In genomic region chr17:50425682-50426471, GRCh38 we compare ENCODE assay signal across 8 cellular contexts. TPM values are rescaled to one million over a fixed set of nuclear protein-coding genes. Genes with fewer than 3 reads are reported as not detected.
DNase-seq lines count a peak whose midpoint lies in the region; ATAC-seq and TF ChIP-seq lines count a peak whose summit lies in the region.

TSS of gene ACSF2 (plus strand) at chr17:50426218. CDS start at chr17:50426262, 44 bp downstream.

- no peaks in the 10 kb centered on the region for H3K36me3 ChIP-seq in vagina

- no peaks in the 10 kb centered on the region for H3K9me3 ChIP-seq in vagina

- peaks cover 75% of the 10 kb centered on the region for H3K4me1 ChIP-seq in vagina

- intact Hi-C loops in T-helper 1 cell treated with Interleukin-12 subunit alpha and Interleukin-12 subunit beta and Interleukin-4 antibody, amounts not matched to agents 30 ng/mL and 1 ng/mL, for 36 hours (cut with micrococcal nuclease): loop anchor here (1.0 to 5.0 kb wide), 4 partner anchors 53 to 281 kb away; partner anchors contain the start of genes ANKRD40, EME1, MRPL27 and XYLT2
- intact Hi-C loops in left ventricle myocardium superior (cut with micrococcal nuclease) (no loop called here), vagina (cut with DNase I) (no loop called here)

- H3K27ac Mint-ChIP-seq in activated naive CD8-positive, alpha-beta T cell treated with anti-CD3 and anti-CD28 coated beads, Interleukin-2, amount 50 U/mL, for 24 hours: peak within 1 kb of the TSS; percentile 73

- no peak for TF ChIP-seq CTCF in HL-60 (IDR thresholded peaks at IDR 0.05; ENCODE audit: insufficient read depth, low read length)
- TF ChIP-seq CTCF in retinal pigment epithelial cell (conservative IDR thresholded peaks at IDR 0.05; ENCODE audit: low read depth, low read length): no peak
- no peak for TF ChIP-seq CTCF in vagina (IDR thresholded peaks at IDR 0.05)

- peak in 1 of 2 donors; percentile 61 for TF ChIP-seq POLR2A in vagina (IDR thresholded peaks at IDR 0.05)

- H3K27me3 Mint-ChIP-seq in activated naive CD8-positive, alpha-beta T cell treated with anti-CD3 and anti-CD28 coated beads, Interleukin-2, amount 50 U/mL, for 24 hours: no peaks in the 10 kb centered on the region

- DNase-seq in NCI-H748 (lab: John Stamatoyannopoulos, UW; ENCODE audit: unreplicated experiment) (peak; percentile 41), NCI-H748 treated with DMSO at 0.1 percent for 48 hours (lab: John Stamatoyannopoulos, UW) (no peak), HL-60 (ENCODE audit: low read depth in 1 of 2, low spot score in 1 of 2) (peak; percentile 47 to 66), left ventricle myocardium superior (peak; percentile 83), retinal pigment epithelial cell (ENCODE audit: low read depth) (no peak), vagina (ENCODE audit: extremely low spot score in 2 of 2) (no peak)
- DNase-seq in activated naive CD8-positive, alpha-beta T cell treated with anti-CD3 and anti-CD28 coated beads, Interleukin-2, amount 50 U/mL, for 24 hours: peak; percentile 72

- H3K4me3 Mint-ChIP-seq in activated naive CD8-positive, alpha-beta T cell treated with anti-CD3 and anti-CD28 coated beads, Interleukin-2, amount 50 U/mL, for 24 hours: peak within 1 kb of the TSS; percentile 77

- H3K27ac ChIP-seq in HL-60 (replicated peaks) (no peak within 1 kb of the TSS), vagina (peak within 1 kb of the TSS; percentile 89)

- peak; percentile 82 for ATAC-seq in activated naive CD8-positive, alpha-beta T cell treated with anti-CD3 and anti-CD28 coated beads, Interleukin-2, amount 50 U/mL, for 24 hours
- peak; percentile 93 for ATAC-seq in left ventricle myocardium superior

- peaks cover 2% of the 10 kb centered on the region for H3K27me3 ChIP-seq in HL-60 (ENCODE audit: insufficient read depth, poor library complexity, severe bottlenecking)
- no peaks in the 10 kb centered on the region for H3K27me3 ChIP-seq in vagina

- H3K9me3 Mint-ChIP-seq in activated naive CD8-positive, alpha-beta T cell treated with anti-CD3 and anti-CD28 coated beads, Interleukin-2, amount 50 U/mL, for 24 hours: no peaks in the 10 kb centered on the region

- no peaks in the 10 kb centered on the region for H3K36me3 Mint-ChIP-seq in activated naive CD8-positive, alpha-beta T cell treated with anti-CD3 and anti-CD28 coated beads, Interleukin-2, amount 50 U/mL, for 24 hours (ENCODE audit: low read depth)

- peaks cover 28% of the 10 kb centered on the region for H3K4me1 Mint-ChIP-seq in activated naive CD8-positive, alpha-beta T cell treated with anti-CD3 and anti-CD28 coated beads, Interleukin-2, amount 50 U/mL, for 24 hours

- H3K4me3 ChIP-seq in HL-60 (replicated peaks; ENCODE audit: insufficient read depth, low read length): peak within 1 kb of the TSS; percentile 59
- H3K4me3 ChIP-seq in retinal pigment epithelial cell (ENCODE audit: low read length): peak within 1 kb of the TSS; percentile 66
- peak within 1 kb of the TSS; percentile 72 for H3K4me3 ChIP-seq in vagina

RNA-seq across cellular contexts. Expression of gene ACSF2, which starts in this region (rescaled TPM):
- 18.6 and 24.6 TPM in 2 replicates for total RNA-seq in T-helper 1 cell treated with Interleukin-12 subunit alpha and Interleukin-12 subunit beta and Interleukin-4 antibody, amounts not matched to agents 30 ng/mL and 1 ng/mL, for 36 hours
- total RNA-seq in left ventricle myocardium superior: 22.5 TPM
- total RNA-seq in vagina: 56.0 TPM

Comparison
In these comparisons a context has a peak if more than half of its experiments do, and no peak if none do; other contexts are left out.
1. DNase-seq: peak in NCI-H748 (single experiment), HL-60 (2 of 2), activated naive CD8-positive, alpha-beta T cell treated with anti-CD3 and anti-CD28 coated beads, Interleukin-2, amount 50 U/mL, for 24 hours (single experiment) and left ventricle myocardium superior (single experiment); none in NCI-H748 treated with DMSO at 0.1 percent for 48 hours (single experiment), retinal pigment epithelial cell (single experiment) and vagina (0 of 2).
2. Peak in every context shown above with its lines, with median percentiles within 50 percentile points of each other: H3K4me3 ChIP-seq.